9 cellular contexts compared by ENCODE assay signal in the genomic region with DNA sequence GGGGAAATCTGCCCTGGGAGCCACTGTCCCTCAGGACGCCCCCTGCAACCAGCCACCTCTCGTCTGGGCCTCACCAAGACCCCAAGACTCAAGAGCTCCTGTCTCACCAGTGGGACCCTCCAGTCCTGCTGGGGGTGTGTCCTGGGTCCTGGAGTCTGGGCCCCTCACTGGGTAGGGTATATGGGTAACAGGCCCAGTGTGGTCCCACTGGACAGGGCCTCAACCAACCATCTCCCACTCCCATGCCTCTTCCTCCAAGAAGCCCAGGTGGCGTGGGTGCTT. TPM values are rescaled to one million over a fixed set of nuclear protein-coding genes. Genes with fewer than 3 reads are reported as not detected.
DNase-seq lines count a peak whose midpoint lies in the region; ATAC-seq and TF ChIP-seq lines count a peak whose summit lies in the region.
"Had no signal": no experiment of that assay in that cellular context is flagged by ENCODE, and none has a peak within 500 bp of the region (broad histone marks: within the 10 kb centered on the region; RNA-seq: fewer than 3 reads in every experiment).

No MANE protein-coding gene starts in this region.

- H3K9me3 ChIP-seq in ascending aorta, result no peaks in the 10 kb centered on the region
- H3K9me3 ChIP-seq in lower lobe of right lung, result no peaks in the 10 kb centered on the region
- no peaks in the 10 kb centered on the region for H3K9me3 ChIP-seq in suprapubic skin

- TF ChIP-seq POLR2A in suprapubic skin (IDR thresholded peaks at IDR 0.05), result no peak

- H3K4me1 Mint-ChIP-seq in T-helper 2 cell treated with Interferon-gamma antibody and Interleukin-4, amounts not matched to agents 5 μg/mL and 100 μg/mL, for 36 hours (ENCODE audit: low read depth), result no peaks in the 10 kb centered on the region

- H3K4me1 ChIP-seq in ascending aorta, result peaks cover 15 to 34% of the 10 kb centered on the region in 2 donors
- H3K4me1 ChIP-seq in lower lobe of right lung, result peaks cover 85% of the 10 kb centered on the region
- peaks cover 87% of the 10 kb centered on the region for H3K4me1 ChIP-seq in suprapubic skin

- H3K36me3 ChIP-seq in ascending aorta (no peaks in the 10 kb centered on the region), lower lobe of right lung (no peaks in the 10 kb centered on the region), suprapubic skin (peaks cover 6% of the 10 kb centered on the region), brain microvascular endothelial cell (replicated peaks) (no peaks in the 10 kb centered on the region)

- H3K27me3 ChIP-seq in ascending aorta (peaks cover 3% of the 10 kb centered on the region), lower lobe of right lung (ENCODE audit: low read depth) (peaks cover 16% of the 10 kb centered on the region), suprapubic skin (no peaks in the 10 kb centered on the region), brain microvascular endothelial cell (replicated peaks) (no peaks in the 10 kb centered on the region)

- intact Hi-C loops in ascending aorta (cut with DNase I) (no loop called here), lower lobe of right lung (cut with DNase I) (no loop called here), sciatic nerve (cut with DNase I) (no loop called here)

- no peak overlapping the region for H3K27ac Mint-ChIP-seq in T-helper 2 cell treated with Interferon-gamma antibody and Interleukin-4, amounts not matched to agents 5 μg/mL and 100 μg/mL, for 36 hours

- H3K27me3 Mint-ChIP-seq in T-helper 2 cell treated with Interferon-gamma antibody and Interleukin-4, amounts not matched to agents 5 μg/mL and 100 μg/mL, for 36 hours (ENCODE audit: low read depth), result peaks cover 12% of the 10 kb centered on the region

- H3K36me3 Mint-ChIP-seq in T-helper 2 cell treated with Interferon-gamma antibody and Interleukin-4, amounts not matched to agents 5 μg/mL and 100 μg/mL, for 36 hours (ENCODE audit: low read depth), result no peaks in the 10 kb centered on the region

- H3K27ac ChIP-seq in ascending aorta, result peak overlapping the region; percentile 81 to 82
- H3K27ac ChIP-seq in lower lobe of right lung, result peak overlapping the region; percentile 89
- peak overlapping the region; percentile 92 for H3K27ac ChIP-seq in suprapubic skin
- H3K27ac ChIP-seq in brain microvascular endothelial cell, result no peak overlapping the region

- no peak for DNase-seq in T-helper 2 cell treated with Interferon-gamma antibody and Interleukin-4, amounts not matched to agents 5 μg/mL and 100 μg/mL, for 36 hours (ENCODE audit: low spot score)
- DNase-seq in T-helper 2 cell (no peak), ascending aorta (ENCODE audit: low spot score in 2 of 2) (no peak), lower lobe of right lung (no peak), suprapubic skin (ENCODE audit: low spot score in 2 of 2) (no peak), sciatic nerve (ENCODE audit: low spot score) (no peak), brain microvascular endothelial cell (no peak)
- DNase-seq: NCI-H1092 had no signal

- no peaks in the 10 kb centered on the region for H3K9me3 Mint-ChIP-seq in T-helper 2 cell treated with Interferon-gamma antibody and Interleukin-4, amounts not matched to agents 5 μg/mL and 100 μg/mL, for 36 hours

- peak overlapping the region; percentile 52 for H3K4me3 Mint-ChIP-seq in T-helper 2 cell treated with Interferon-gamma antibody and Interleukin-4, amounts not matched to agents 5 μg/mL and 100 μg/mL, for 36 hours

- no peak for TF ChIP-seq EP300 in suprapubic skin (IDR thresholded peaks at IDR 0.05)

- ATAC-seq in lower lobe of right lung (no peak), sciatic nerve (no peak), GM21529 (IDR thresholded peaks at IDR 0.05; ENCODE audit: unreplicated experiment) (no peak)

- WGBS in suprapubic skin, result 100% methylated on average over 1 of the region's 3 CpGs

- TF ChIP-seq CTCF in ascending aorta (IDR thresholded peaks at IDR 0.05), result no peak
- no peak for TF ChIP-seq CTCF in lower lobe of right lung (IDR thresholded peaks at IDR 0.05)
- TF ChIP-seq CTCF in suprapubic skin (IDR thresholded peaks at IDR 0.05), result no peak
- TF ChIP-seq CTCF in brain microvascular endothelial cell (IDR thresholded peaks at IDR 0.05; ENCODE audit: low read depth, low read length, missing control alignments), result no peak

- in situ Hi-C loops in brain microvascular endothelial cell (cut with HindIII; ENCODE audit: low pct_ligation_motif_present, low sequenced_read_pairs), result no loop called here

- H3K4me3 ChIP-seq in ascending aorta (peak overlapping the region in 1 of 2 donors; percentile 34), lower lobe of right lung (peak overlapping the region; percentile 57), suprapubic skin (peak overlapping the region; percentile 70), brain microvascular endothelial cell (ENCODE audit: low read depth, low read length) (no peak overlapping the region)

RNA-seq across cellular contexts. Expression of a gene that starts 0.7 kb away (rescaled TPM):
- total RNA-seq in ascending aorta, result 79.0 TPM
- total RNA-seq in lower lobe of right lung, result 58.7 TPM
- total RNA-seq in suprapubic skin, result 10 to 100 TPM; 14.5 to 27.6 (median 19.8) TPM
- total RNA-seq in sciatic nerve, result 175 TPM

RNA-seq across cellular contexts. Expression of a gene that starts 13.7 kb away (rescaled TPM):
- total RNA-seq in ascending aorta (12.5 TPM), lower lobe of right lung (22.3 TPM), suprapubic skin (10 to 100 TPM in 1 of 4 donors, 1 to 10 TPM in 3; 2.8 to 10.3 (median 5.9) TPM), sciatic nerve (11.2 TPM)

RNA-seq across cellular contexts. Expression of a gene that starts 14.7 kb away (rescaled TPM):
- not detected for total RNA-seq in ascending aorta
- total RNA-seq in lower lobe of right lung, result 7.8 TPM
- total RNA-seq in suprapubic skin, result 1 to 10 TPM in 2 of 4 donors, under 1 TPM in 2; 0.32 to 4.2 (median 1.2) TPM
- 2.4 TPM for total RNA-seq in sciatic nerve

RNA-seq across cellular contexts. Expression of a gene that starts 27.7 kb away (rescaled TPM):
- total RNA-seq in ascending aorta, result 63.4 TPM
- total RNA-seq in lower lobe of right lung, result 79.8 TPM
- 100 to 1,000 TPM in 3 of 4 donors, 10 to 100 TPM in 1; 93.6 to 119 (median 109) TPM for total RNA-seq in suprapubic skin
- total RNA-seq in sciatic nerve, result 75.6 TPM

RNA-seq across cellular contexts. Expression of a gene that starts 35.6 kb away (rescaled TPM):
- total RNA-seq in ascending aorta (150 TPM), lower lobe of right lung (165 TPM), suprapubic skin (100 to 1,000 TPM; 136 to 599 (median 160) TPM), sciatic nerve (207 TPM)
